In the genomic region with DNA sequence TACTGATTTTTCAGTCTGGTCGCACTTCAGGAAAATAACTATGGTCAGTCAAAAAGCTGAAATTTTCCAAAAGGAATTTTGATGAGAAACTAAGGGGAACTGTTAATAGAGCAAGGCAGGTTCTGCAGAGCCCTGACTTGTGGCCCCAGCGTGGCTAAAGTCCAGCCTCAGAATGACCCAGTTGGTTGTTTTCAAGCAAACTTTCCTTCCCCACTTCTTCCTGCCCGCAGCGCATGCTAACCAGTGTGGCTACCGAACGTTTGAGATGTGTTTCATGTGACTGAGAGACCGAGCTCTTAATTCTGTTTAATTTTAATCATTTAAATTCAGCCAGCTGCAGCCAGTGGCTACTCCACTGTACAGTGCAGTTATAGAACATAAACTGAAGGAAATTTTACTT, we compare ENCODE assay signal across 15 cellular contexts. TPM values are rescaled to one million over a fixed set of nuclear protein-coding genes. Genes with fewer than 3 reads are reported as not detected.
DNase-seq lines count a peak whose midpoint lies in the region; ATAC-seq lines count a peak whose summit lies in the region.
"Had no signal": no experiment of that assay in that cellular context is flagged by ENCODE, and none has a peak within 500 bp of the region (broad histone marks: within the 10 kb centered on the region; RNA-seq: fewer than 3 reads in every experiment).

No MANE protein-coding gene starts in this region.

- H3K4me3 Mint-ChIP-seq in activated T-cell treated with anti-CD3 and anti-CD28 coated beads, Interleukin-2, amount 50 U/mL, for 72 hours, result peak overlapping the region in 1 of 2 donors; percentile 41
- H3K4me3 Mint-ChIP-seq in stimulated activated effector memory CD8-positive, alpha-beta T cell treated with anti-CD3 and anti-CD28 coated beads, Interleukin-12 subunit alpha, Interleukin-12 subunit beta, amount 100 ng/mL, for 72 hours, result no peak overlapping the region
- H3K4me3 Mint-ChIP-seq: activated CD4-positive, alpha-beta T cell treated with anti-CD3 and anti-CD28 coated beads, Interleukin-2, amount 10 ng/mL, durations not matched to agents 24 days and 14 days had no signal

- no peak for ATAC-seq in activated T-cell treated with anti-CD3 and anti-CD28 coated beads, Interleukin-2, amount 50 U/mL, for 72 hours (replicated peaks in 1 of 2)
- ATAC-seq in stimulated activated effector memory CD8-positive, alpha-beta T cell treated with anti-CD3 and anti-CD28 coated beads, Interleukin-12 subunit alpha, Interleukin-12 subunit beta, amount 100 ng/mL, for 72 hours, result peak; percentile 46
- ATAC-seq in HG03280 (IDR thresholded peaks at IDR 0.05; ENCODE audit: unreplicated experiment) (no peak), Right ventricle myocardium inferior (no peak)
- ATAC-seq: body of pancreas, lower lobe of right lung had no signal

- peaks cover 10 to 27% of the 10 kb centered on the region in 2 donors for H3K36me3 Mint-ChIP-seq in activated T-cell treated with anti-CD3 and anti-CD28 coated beads, Interleukin-2, amount 50 U/mL, for 72 hours (ENCODE audit: insufficient read depth in 2 of 2)
- H3K36me3 Mint-ChIP-seq in stimulated activated effector memory CD8-positive, alpha-beta T cell treated with anti-CD3 and anti-CD28 coated beads, Interleukin-12 subunit alpha, Interleukin-12 subunit beta, amount 100 ng/mL, for 72 hours, result peaks cover 51% of the 10 kb centered on the region

- DNase-seq in activated T-cell treated with anti-CD3 and anti-CD28 coated beads, Interleukin-2, amount 50 U/mL, for 72 hours, result no peak
- DNase-seq in activated T-cell treated with anti-CD3 and anti-CD28 coated beads for 4 hours (no peak), SKM-1 treated with dmso at 0.1 percent for 144 hours (lab: John Stamatoyannopoulos, UW; ENCODE audit: unreplicated experiment) (peak; percentile 16), hippocampal formation (lab: John Stamatoyannopoulos, UW) (peak; percentile 5 to 19), NCI-H1930 (lab: John Stamatoyannopoulos, UW) (no peak), Right ventricle myocardium inferior (ENCODE audit: missing footprints) (no peak)
- DNase-seq in stimulated activated effector memory CD8-positive, alpha-beta T cell treated with anti-CD3 and anti-CD28 coated beads, Interleukin-12 subunit alpha, Interleukin-12 subunit beta, amount 100 ng/mL, for 72 hours (ENCODE audit: low spot score in 2 of 2), result no peak
- DNase-seq: activated CD4-positive, alpha-beta T cell treated with anti-CD3 and anti-CD28 coated beads, Interleukin-2, amount 10 ng/mL, durations not matched to agents 24 days and 14 days; body of pancreas; DMS 273 treated with DMSO at 0.1 percent for 48 hours; lower lobe of right lung; NCI-H1417; NCI-H446 treated with DMSO at 0.1 percent for 48 hours; PC-9 had no signal

- H3K4me1 Mint-ChIP-seq in activated T-cell treated with anti-CD3 and anti-CD28 coated beads, Interleukin-2, amount 50 U/mL, for 72 hours (ENCODE audit: low read depth), result peaks cover 57% of the 10 kb centered on the region
- H3K4me1 Mint-ChIP-seq in stimulated activated effector memory CD8-positive, alpha-beta T cell treated with anti-CD3 and anti-CD28 coated beads, Interleukin-12 subunit alpha, Interleukin-12 subunit beta, amount 100 ng/mL, for 72 hours, result peaks cover 42% of the 10 kb centered on the region

- no peaks in the 10 kb centered on the region for H3K27me3 Mint-ChIP-seq in activated T-cell treated with anti-CD3 and anti-CD28 coated beads, Interleukin-2, amount 50 U/mL, for 72 hours (ENCODE audit: low read depth)
- H3K27me3 Mint-ChIP-seq: activated CD4-positive, alpha-beta T cell treated with anti-CD3 and anti-CD28 coated beads, Interleukin-2, amount 10 ng/mL, durations not matched to agents 24 days and 14 days had no signal

- peak overlapping the region; percentile 28 for H3K27ac Mint-ChIP-seq in activated T-cell treated with anti-CD3 and anti-CD28 coated beads, Interleukin-2, amount 50 U/mL, for 72 hours
- no peak overlapping the region for H3K27ac Mint-ChIP-seq in stimulated activated effector memory CD8-positive, alpha-beta T cell treated with anti-CD3 and anti-CD28 coated beads, Interleukin-12 subunit alpha, Interleukin-12 subunit beta, amount 100 ng/mL, for 72 hours
- H3K27ac Mint-ChIP-seq: activated CD4-positive, alpha-beta T cell treated with anti-CD3 and anti-CD28 coated beads, Interleukin-2, amount 10 ng/mL, durations not matched to agents 24 days and 14 days had no signal

- intact Hi-C loops in Right ventricle myocardium inferior (cut with DNase I), result no loop called here

- peaks cover 0 to 8% of the 10 kb centered on the region in 2 donors for H3K9me3 Mint-ChIP-seq in activated T-cell treated with anti-CD3 and anti-CD28 coated beads, Interleukin-2, amount 50 U/mL, for 72 hours
- no peaks in the 10 kb centered on the region for H3K9me3 Mint-ChIP-seq in stimulated activated effector memory CD8-positive, alpha-beta T cell treated with anti-CD3 and anti-CD28 coated beads, Interleukin-12 subunit alpha, Interleukin-12 subunit beta, amount 100 ng/mL, for 72 hours
- H3K9me3 Mint-ChIP-seq: activated CD4-positive, alpha-beta T cell treated with anti-CD3 and anti-CD28 coated beads, Interleukin-2, amount 10 ng/mL, durations not matched to agents 24 days and 14 days had no signal

RNA-seq across cellular contexts. Expression of a gene that starts 6.2 kb away (rescaled TPM):
- 10 to 100 TPM; 36.4 to 44.0 TPM for total RNA-seq in activated T-cell treated with anti-CD3 and anti-CD28 coated beads, Interleukin-2, amount 50 U/mL, for 72 hours
- 8.9 TPM for total RNA-seq in Right ventricle myocardium inferior

RNA-seq across cellular contexts. Expression of a gene that starts 30.3 kb away (rescaled TPM):
- 10 to 100 TPM; 30.5 to 30.7 TPM for total RNA-seq in activated T-cell treated with anti-CD3 and anti-CD28 coated beads, Interleukin-2, amount 50 U/mL, for 72 hours
- 10.4 TPM for total RNA-seq in Right ventricle myocardium inferior

Comparison
In these comparisons a context has a peak if more than half of its experiments do, and no peak if none do; other contexts are left out.
1. DNase-seq: peak in SKM-1 treated with dmso at 0.1 percent for 144 hours (single experiment) and hippocampal formation (2 of 2); none in activated T-cell treated with anti-CD3 and anti-CD28 coated beads, Interleukin-2, amount 50 U/mL, for 72 hours (0 of 2), activated T-cell treated with anti-CD3 and anti-CD28 coated beads for 4 hours (single experiment), stimulated activated effector memory CD8-positive, alpha-beta T cell treated with anti-CD3 and anti-CD28 coated beads, Interleukin-12 subunit alpha, Interleukin-12 subunit beta, amount 100 ng/mL, for 72 hours (0 of 2), NCI-H1930 (0 of 2) and Right ventricle myocardium inferior (single experiment).